Comparison of ENCODE assay signal across 10 cellular contexts in genomic region chr1:225834417-225835329, GRCh38. TPM values are rescaled to one million over a fixed set of nuclear protein-coding genes. Genes with fewer than 3 reads are reported as not detected.
DNase-seq lines count a peak whose midpoint lies in the region; ATAC-seq and TF ChIP-seq lines count a peak whose summit lies in the region.
"Had no signal": no experiment of that assay in that cellular context is flagged by ENCODE, and none has a peak within 500 bp of the region (broad histone marks: within the 10 kb centered on the region; RNA-seq: fewer than 3 reads in every experiment).

No MANE protein-coding gene starts in this region.

- H3K27ac ChIP-seq in upper lobe of right lung, result peak overlapping the region; percentile 32

- intact Hi-C loops in upper lobe of right lung (cut with DNase I), result no loop called here

- H3K36me3 ChIP-seq in upper lobe of right lung, result peaks cover 76% of the 10 kb centered on the region

- DNase-seq in NCI-H748 (lab: John Stamatoyannopoulos, UW; ENCODE audit: unreplicated experiment) (peak; percentile 24), NCI-H748 treated with DMSO at 0.1 percent for 48 hours (lab: John Stamatoyannopoulos, UW) (no peak), foreskin fibroblast (peak; percentile 54 to 79), upper lobe of right lung (no peak), T-helper 17 cell (no peak)
- DNase-seq: activated CD4-positive, CD25-positive, alpha-beta regulatory T cell; Kasumi-1 had no signal

- no peaks in the 10 kb centered on the region for H3K27me3 ChIP-seq in upper lobe of right lung

- H3K27me3 Mint-ChIP-seq in T-helper 17 cell, result no peaks in the 10 kb centered on the region

- TF ChIP-seq CTCF in foreskin fibroblast (IDR thresholded peaks at IDR 0.05; ENCODE audit: low read depth, low read length) (no peak), upper lobe of right lung (IDR thresholded peaks at IDR 0.05) (no peak)

- ATAC-seq in upper lobe of right lung, result peak; percentile 43
- no peak for ATAC-seq in T-helper 17 cell
- ATAC-seq in GM18873 (IDR thresholded peaks at IDR 0.05; ENCODE audit: low FRiP score, unreplicated experiment), result no peak

- H3K4me3 Mint-ChIP-seq in T-helper 17 cell, result no peak overlapping the region

- H3K4me3 ChIP-seq in foreskin fibroblast (ENCODE audit: low read depth in 1 of 2, low read length in 2 of 2) (no peak overlapping the region), upper lobe of right lung (no peak overlapping the region)
- H3K4me3 ChIP-seq: skin epidermis had no signal

- H3K27ac Mint-ChIP-seq in T-helper 17 cell, result no peak overlapping the region

- no peaks in the 10 kb centered on the region for H3K36me3 Mint-ChIP-seq in T-helper 17 cell (ENCODE audit: low read depth)

- H3K4me1 ChIP-seq in upper lobe of right lung, result peaks cover 12% of the 10 kb centered on the region

- peaks cover 2% of the 10 kb centered on the region for H3K4me1 Mint-ChIP-seq in T-helper 17 cell

- H3K9me3 ChIP-seq in upper lobe of right lung (no peaks in the 10 kb centered on the region), T-helper 17 cell (ENCODE audit: control insufficient read depth, low read length, poor library complexity, severe bottlenecking) (no peaks in the 10 kb centered on the region)

RNA-seq across cellular contexts. Expression of gene EPHX1, which starts 24.7 kb away (rescaled TPM):
- total RNA-seq in upper lobe of right lung (245 TPM), T-helper 17 cell (1 to 10 TPM in 1 of 2 donors, under 1 TPM in 1; 0.94 to 1.3 TPM)

RNA-seq across cellular contexts. Expression of gene TMEM63A, which starts 47.5 kb away (rescaled TPM):
- total RNA-seq in upper lobe of right lung, result 119 TPM
- total RNA-seq in T-helper 17 cell, result 100 to 1,000 TPM; 269 to 280 TPM

RNA-seq across cellular contexts. Expression of gene LEFTY1, which starts 54.3 kb away (rescaled TPM):
- total RNA-seq in upper lobe of right lung (0.35 TPM), T-helper 17 cell (under 1 TPM in 1 of 2 donors, not detected in 1; 0.68 TPM)
- total RNA-seq: epithelial cell of proximal tubule had no signal

RNA-seq across cellular contexts. Expression of gene SRP9, which starts 57.0 kb away (rescaled TPM):
- total RNA-seq in upper lobe of right lung (157 TPM), T-helper 17 cell (10 to 100 TPM; 85.5 to 87.6 TPM)

Comparison
In these comparisons a context has a peak if more than half of its experiments do, and no peak if none do; other contexts are left out.
1. DNase-seq: peak in NCI-H748 (single experiment) and foreskin fibroblast (2 of 2); none in NCI-H748 treated with DMSO at 0.1 percent for 48 hours (single experiment), upper lobe of right lung (single experiment) and T-helper 17 cell (0 of 3).
2. RNA of gene EPHX1, which starts 24.7 kb away (total RNA-seq): 245 TPM in upper lobe of right lung (single experiment); 0.94 to 1.3 TPM in T-helper 17 cell; every median in the first group is over 100 times any median in the second.